ENCODE assay signal across 10 cellular contexts in genomic region chr15:67685008-67685599, GRCh38.
DNase-seq lines count a peak whose midpoint lies in the region; ATAC-seq and TF ChIP-seq lines count a peak whose summit lies in the region.
"Had no signal": no experiment of that assay in that cellular context is flagged by ENCODE, and none has a peak within 500 bp of the region (broad histone marks: within the 10 kb centered on the region; RNA-seq: fewer than 3 reads in every experiment).

No MANE protein-coding gene starts in this region.

- H3K4me1 Mint-ChIP-seq in CD14-positive monocyte: no peaks in the 10 kb centered on the region
- H3K4me1 Mint-ChIP-seq: naive B cell had no signal

- DNase-seq in ACHN (peak; percentile 52), H4 (ENCODE audit: low spot score) (peak; percentile 42), OCI-M1 (lab: John Stamatoyannopoulos, UW) (peak; percentile 67), fibroblast of gingiva (ENCODE audit: low read depth) (peak; percentile 39), CD14-positive monocyte (ENCODE audit: low spot score) (no peak), amniotic stem cell (lab: John Stamatoyannopoulos, UW) (no peak), MG63 (no peak)
- DNase-seq: naive B cell, Right ventricle myocardium superior had no signal

- intact Hi-C loops in CD14-positive monocyte (cut with micrococcal nuclease): no loop called here

- H3K4me3 ChIP-seq in MG63: no peak overlapping the region

- ATAC-seq in HG02884 (IDR thresholded peaks at IDR 0.05; ENCODE audit: unreplicated experiment): no peak

- in situ Hi-C loops in ACHN (cut with HindIII; ENCODE audit: low pct_ligation_motif_present, low pct_unique_long_range_greater_than_20kb, low sequenced_read_pairs): no loop called here

- H3K27me3 ChIP-seq in MG63: no peaks in the 10 kb centered on the region

- peaks cover 22% of the 10 kb centered on the region for H3K9me3 ChIP-seq in MG63

- no peaks in the 10 kb centered on the region; the same call in none of the 2 replicates for H3K36me3 ChIP-seq in MG63

- TF ChIP-seq CTCF in CD14-positive monocyte (IDR thresholded peaks at IDR 0.05): no peak

- no peak overlapping the region for H3K27ac Mint-ChIP-seq in CD14-positive monocyte
- H3K27ac Mint-ChIP-seq: naive B cell had no signal

- peaks cover 0 to 1% (median 0%) of the 10 kb centered on the region in 3 donors for H3K27me3 Mint-ChIP-seq in CD14-positive monocyte (ENCODE audit: low read depth in 3 of 3)
- H3K27me3 Mint-ChIP-seq: naive B cell had no signal

- no peak overlapping the region for H3K4me3 Mint-ChIP-seq in CD14-positive monocyte
- H3K4me3 Mint-ChIP-seq: naive B cell had no signal

- peaks cover 21 to 41% (median 35%) of the 10 kb centered on the region in 7 donors for H3K9me3 Mint-ChIP-seq in CD14-positive monocyte

- H3K36me3 Mint-ChIP-seq in CD14-positive monocyte: peaks cover 15 to 20% of the 10 kb centered on the region in 2 donors

Comparison
In these comparisons a context has a peak if more than half of its experiments do, and no peak if none do; other contexts are left out.
1. DNase-seq: peak in ACHN (single experiment), H4 (single experiment), OCI-M1 (single experiment) and fibroblast of gingiva (single experiment); none in CD14-positive monocyte (single experiment), amniotic stem cell (single experiment) and MG63 (single experiment).